ENCODE assay signal across 18 cellular contexts in the genomic region with DNA sequence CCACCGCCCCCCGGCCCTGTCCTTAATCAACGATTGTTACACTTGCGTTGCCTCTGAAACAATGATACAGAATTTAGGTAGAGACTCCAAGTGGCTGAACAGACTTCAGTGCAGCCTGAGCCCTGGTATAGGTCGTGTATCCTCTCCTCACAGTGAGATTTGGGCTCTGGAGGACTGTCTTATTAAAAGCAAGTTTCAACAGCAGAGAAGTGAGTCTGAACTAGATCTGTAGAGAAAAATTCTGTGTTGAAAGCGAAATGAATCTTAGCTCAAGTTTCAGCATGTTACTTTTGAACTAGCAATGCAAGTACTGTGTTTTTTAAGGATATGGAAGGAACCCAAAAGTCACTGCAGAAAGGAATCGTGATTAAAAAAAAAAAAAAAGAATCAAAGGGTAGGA.
DNase-seq lines count a peak whose midpoint lies in the region; ATAC-seq, FAIRE-seq and TF ChIP-seq lines count a peak whose summit lies in the region.
"Had no signal": no experiment of that assay in that cellular context is flagged by ENCODE, and none has a peak within 500 bp of the region (broad histone marks: within the 10 kb centered on the region; RNA-seq: fewer than 3 reads in every experiment).

No MANE protein-coding gene starts in this region.

- H4K91ac ChIP-seq in neuronal stem cell (ENCODE audit: low read depth, low read length, poor library complexity), result no peak overlapping the region

- H2AFZ ChIP-seq in osteoblast (ENCODE audit: low read length) (peak overlapping the region; percentile 38), neuronal stem cell (ENCODE audit: low read length) (no peak overlapping the region)

- no peak for DNase-seq in RWPE1 (ENCODE audit: low spot score)
- peak; percentile 71 for DNase-seq in epithelial cell of esophagus (ENCODE audit: low read depth)
- DNase-seq in foreskin keratinocyte, result peak; percentile 60 to 78
- no peak for DNase-seq in osteoblast (ENCODE audit: insufficient read length, low spot score, missing footprints)
- no peak for DNase-seq in neuronal stem cell (ENCODE audit: low spot score)
- DNase-seq in urothelium cell line (ENCODE audit: low spot score), result no peak
- DNase-seq: 8988T; AML-193; Caco-2; CD8-positive, alpha-beta memory T cell; DND-41; GDM1; HCEC 1CT; HFFc6 had no signal

- CTCF ChIA-PET in RWPE1 (lab: Yijun Ruan, JAX), result no interaction called here

- no peak overlapping the region for H2BK120ac ChIP-seq in neuronal stem cell (ENCODE audit: low read depth, low read length)

- H3K36me3 ChIP-seq in osteoblast (ENCODE audit: insufficient read depth, low read length) (no peaks in the 10 kb centered on the region), gastroesophageal sphincter (no peaks in the 10 kb centered on the region), neuronal stem cell (replicated peaks in 1 of 2; ENCODE audit: control insufficient read depth in 2 of 2, insufficient read depth in 2 of 2, low read length in 2 of 2) (no peaks in the 10 kb centered on the region)
- H3K36me3 ChIP-seq: BLaER1 had no signal

- TF ChIP-seq CTCF in RWPE1 (conservative IDR thresholded peaks at IDR 0.05; ENCODE audit: low read depth) (no peak), epithelial cell of esophagus (IDR thresholded peaks at IDR 0.05; ENCODE audit: insufficient read depth, low read depth, low read length, missing control alignments) (no peak), foreskin keratinocyte (conservative IDR thresholded peaks at IDR 0.05) (no peak), osteoblast (IDR thresholded peaks at IDR 0.05; ENCODE audit: extremely low read depth, low read depth, low read length) (no peak), gastroesophageal sphincter (IDR thresholded peaks at IDR 0.05) (no peak)

- H4K8ac ChIP-seq in neuronal stem cell (ENCODE audit: low read depth, low read length), result no peak overlapping the region

- no peak overlapping the region for H2BK12ac ChIP-seq in neuronal stem cell (ENCODE audit: low read length)

- H3K27ac ChIP-seq in RWPE1 (peak overlapping the region; percentile 90), foreskin keratinocyte (no peak overlapping the region), osteoblast (ENCODE audit: low read depth, low read length) (no peak overlapping the region), gastroesophageal sphincter (no peak overlapping the region), neuronal stem cell (replicated peaks; ENCODE audit: low read length) (no peak overlapping the region)
- H3K27ac ChIP-seq: BLaER1 had no signal

- no peaks in the 10 kb centered on the region for H3K79me1 ChIP-seq in neuronal stem cell (ENCODE audit: low read depth, low read length)

- no peak for TF ChIP-seq EP300 in gastroesophageal sphincter (IDR thresholded peaks at IDR 0.05)

- no peak for FAIRE-seq in urothelium cell line (lab: Jason Lieb, UNC)
- FAIRE-seq: GM12892, HTR-8/SVneo had no signal

- TF ChIP-seq POLR2A in gastroesophageal sphincter (IDR thresholded peaks at IDR 0.05), result no peak

- H2BK15ac ChIP-seq in neuronal stem cell (ENCODE audit: low read length), result no peak overlapping the region

- POLR2A ChIA-PET in RWPE1 (lab: Yijun Ruan, JAX; ENCODE audit: low non-redundant PET), result no interaction called here

- 72 to 100% methylated on average over 4 to 6 of the region's 7 CpGs for WGBS in gastroesophageal sphincter (ENCODE audit: low coverage in 1 of 2), 2 donors
- no CpG with 5 or more reads among the region's 7 CpGs for WGBS in neuronal stem cell (ENCODE audit: extremely low coverage in 2 of 2, insufficient read length in 2 of 2, insufficient replicate concordance in 1 of 2), 2 donors

- H3K14ac ChIP-seq in neuronal stem cell (ENCODE audit: low read length), result no peak overlapping the region

- no peak overlapping the region for H2AK5ac ChIP-seq in neuronal stem cell (ENCODE audit: low read depth, low read length)

- H2BK5ac ChIP-seq in neuronal stem cell (ENCODE audit: low read length), result no peak overlapping the region

- H3K4me3 ChIP-seq in epithelial cell of esophagus (ENCODE audit: low read length) (no peak overlapping the region), osteoblast (ENCODE audit: insufficient read depth, low read length) (no peak overlapping the region), gastroesophageal sphincter (no peak overlapping the region), neuronal stem cell (ENCODE audit: low read length in 2 of 2) (no peak overlapping the region)
- H3K4me3 ChIP-seq: BLaER1 had no signal

- H3K4me1 ChIP-seq in foreskin keratinocyte (peaks cover 28% of the 10 kb centered on the region), osteoblast (ENCODE audit: insufficient read depth, low read length) (no peaks in the 10 kb centered on the region), gastroesophageal sphincter (no peaks in the 10 kb centered on the region), neuronal stem cell (ENCODE audit: control insufficient read depth in 2 of 2, insufficient read depth in 1 of 2, low read depth in 1 of 2, low read length in 2 of 2) (no peaks in the 10 kb centered on the region)
- H3K4me1 ChIP-seq: BLaER1 had no signal

- no peaks in the 10 kb centered on the region for H4K20me1 ChIP-seq in osteoblast (ENCODE audit: insufficient read depth, low read length)
- H4K20me1 ChIP-seq: BLaER1 had no signal

- no peak overlapping the region for H3K4ac ChIP-seq in neuronal stem cell (ENCODE audit: low read length)

- H3K27me3 ChIP-seq in foreskin keratinocyte, result no peaks in the 10 kb centered on the region
- H3K27me3 ChIP-seq in osteoblast (ENCODE audit: insufficient read depth, low read length), result no peaks in the 10 kb centered on the region
- H3K27me3 ChIP-seq in gastroesophageal sphincter, result no peaks in the 10 kb centered on the region
- H3K27me3 ChIP-seq in neuronal stem cell (ENCODE audit: control insufficient read depth in 3 of 3, insufficient read depth in 3 of 3, low read depth in 1 of 3, low read length in 3 of 3), result no peaks in the 10 kb centered on the region
- H3K27me3 ChIP-seq: BLaER1 had no signal

- H3K18ac ChIP-seq in neuronal stem cell (ENCODE audit: low read length), result no peak overlapping the region

- no peaks in the 10 kb centered on the region for H3K79me2 ChIP-seq in osteoblast (ENCODE audit: insufficient read depth, low read length)

- H3K9me3 ChIP-seq in osteoblast (ENCODE audit: low read depth, low read length) (no peaks in the 10 kb centered on the region), gastroesophageal sphincter (peaks cover 0 to 3% (median 0%) of the 10 kb centered on the region in 3 donors), neuronal stem cell (replicated peaks in 1 of 2; ENCODE audit: control insufficient read depth in 2 of 2, insufficient read depth in 1 of 2, low read depth in 1 of 2, low read length in 2 of 2) (no peaks in the 10 kb centered on the region)
- H3K9me3 ChIP-seq: Caco-2 had no signal

- ATAC-seq in foreskin keratinocyte (no peak), gastroesophageal sphincter (no peak)

- no peak overlapping the region for H3K23ac ChIP-seq in neuronal stem cell (ENCODE audit: low read depth, low read length, poor library complexity)

- H3K9ac ChIP-seq in neuronal stem cell (ENCODE audit: low read depth, low read length, poor library complexity), result no peak overlapping the region
- H3K9ac ChIP-seq: BLaER1 had no signal

- H3K4me2 ChIP-seq in osteoblast (ENCODE audit: insufficient read depth, low read length), result no peak overlapping the region
- no peak overlapping the region for H3K4me2 ChIP-seq in neuronal stem cell (ENCODE audit: insufficient read depth, low read length, poor library complexity, severe bottlenecking)
- H3K4me2 ChIP-seq: BLaER1 had no signal

Comparison
In these comparisons a context has a peak if more than half of its experiments do, and no peak if none do; other contexts are left out.
1. DNase-seq: peak in epithelial cell of esophagus (single experiment) and foreskin keratinocyte (2 of 2); none in RWPE1 (single experiment), osteoblast (single experiment), neuronal stem cell (single experiment) and urothelium cell line (single experiment).